In genomic region chr21:37483776-37484175, GRCh38 we compare ENCODE assay signal across 15 cellular contexts.
"Had no signal": no experiment of that assay in that cellular context is flagged by ENCODE, and none has a peak within 500 bp of the region (broad histone marks: within the 10 kb centered on the region; RNA-seq: fewer than 3 reads in every experiment).

No MANE protein-coding gene starts in this region.

- H3K9me3 Mint-ChIP-seq: activated CD4-positive, alpha-beta T cell treated with anti-CD3 and anti-CD28 coated beads, Interleukin-2, amount 10 ng/mL, durations not matched to agents 24 days and 14 days; activated T-helper 1 cell treated with anti-CD3 and anti-CD28 coated beads, Interleukin-12 subunit alpha, Interleukin-12 subunit beta, Interleukin-2, Interleukin-4 antibody, amounts not matched to agents 30 ng/mL and 10 ng/mL and 1 ng/mL, durations not matched to agents 14 hours and 24 hours and 36 hours; effector memory CD8-positive, alpha-beta T cell; naive thymus-derived CD4-positive, alpha-beta T cell; type B pancreatic cell had no signal

- H3K4me3 ChIP-seq: cardiac muscle cell, hepatocyte, pancreas, right lobe of liver, smooth muscle cell, testis had no signal

- H3K9me3 ChIP-seq: pancreas, right lobe of liver, testis had no signal

- ATAC-seq: effector memory CD8-positive, alpha-beta T cell; naive thymus-derived CD4-positive, alpha-beta T cell; pancreas had no signal

- H3K4me2 ChIP-seq: hepatocyte, smooth muscle cell had no signal

- H3K27me3 ChIP-seq: cardiac muscle cell, hepatocyte, pancreas, right lobe of liver, testis had no signal

- H3K27me3 Mint-ChIP-seq: activated CD4-positive, alpha-beta T cell treated with anti-CD3 and anti-CD28 coated beads, Interleukin-2, amount 10 ng/mL, durations not matched to agents 24 days and 14 days; activated naive CD8-positive, alpha-beta T cell; effector memory CD8-positive, alpha-beta T cell; naive thymus-derived CD4-positive, alpha-beta T cell; type B pancreatic cell had no signal

- DNase-seq: activated CD4-positive, alpha-beta T cell treated with anti-CD3 and anti-CD28 coated beads, Interleukin-2, amount 10 ng/mL, durations not matched to agents 24 days and 14 days; amniotic stem cell; effector memory CD8-positive, alpha-beta T cell; mesenchymal stem cell; naive thymus-derived CD4-positive, alpha-beta T cell; pancreas; right lobe of liver; stimulated activated CD4-positive, alpha-beta T cell treated with anti-CD3 and anti-CD28 coated beads, Interleukin-4, amount 100 ng/mL, for 1 hour; testis had no signal

- H3K4me3 Mint-ChIP-seq: activated CD4-positive, alpha-beta T cell treated with anti-CD3 and anti-CD28 coated beads, Interleukin-2, amount 10 ng/mL, durations not matched to agents 24 days and 14 days; activated naive CD8-positive, alpha-beta T cell; activated T-helper 1 cell treated with anti-CD3 and anti-CD28 coated beads, Interleukin-12 subunit alpha, Interleukin-12 subunit beta, Interleukin-2, Interleukin-4 antibody, amounts not matched to agents 30 ng/mL and 10 ng/mL and 1 ng/mL, durations not matched to agents 14 hours and 24 hours and 36 hours; effector memory CD8-positive, alpha-beta T cell; naive thymus-derived CD4-positive, alpha-beta T cell; type B pancreatic cell had no signal

- H2AFZ ChIP-seq: hepatocyte had no signal

- H3K27ac Mint-ChIP-seq: activated CD4-positive, alpha-beta T cell treated with anti-CD3 and anti-CD28 coated beads, Interleukin-2, amount 10 ng/mL, durations not matched to agents 24 days and 14 days; activated T-helper 1 cell treated with anti-CD3 and anti-CD28 coated beads, Interleukin-12 subunit alpha, Interleukin-12 subunit beta, Interleukin-2, Interleukin-4 antibody, amounts not matched to agents 30 ng/mL and 10 ng/mL and 1 ng/mL, durations not matched to agents 14 hours and 24 hours and 36 hours had no signal

- H3K27ac ChIP-seq: hepatocyte, pancreas, right lobe of liver, testis had no signal
